ENCODE assay signal across 32 cellular contexts in genomic region chr3:122200681-122201080, GRCh38. TPM values are rescaled to one million over a fixed set of nuclear protein-coding genes. Genes with fewer than 3 reads are reported as not detected.
DNase-seq lines count a peak whose midpoint lies in the region; ATAC-seq and TF ChIP-seq lines count a peak whose summit lies in the region.
"Had no signal": no experiment of that assay in that cellular context is flagged by ENCODE, and none has a peak within 500 bp of the region (broad histone marks: within the 10 kb centered on the region; RNA-seq: fewer than 3 reads in every experiment).

No MANE protein-coding gene starts in this region.

- peak overlapping the region; percentile 58 for H3K4me2 ChIP-seq in parathyroid adenoma (ENCODE audit: low read length)

- no peak for TF ChIP-seq CTCF in parathyroid adenoma (IDR thresholded peaks at IDR 0.05)
- TF ChIP-seq CTCF in chondrocyte (IDR thresholded peaks at IDR 0.05) = no peak

- no peak overlapping the region for H3K4me3 Mint-ChIP-seq in chondrocyte (ENCODE audit: unreplicated experiment)
- H3K4me3 Mint-ChIP-seq: activated T-cell treated with anti-CD3 and anti-CD28 coated beads, Interleukin-2, amount 50 U/mL, for 72 hours; CD14-positive monocyte; HFFc6; immature natural killer cell; natural killer cell treated with Interleukin-12 subunit alpha and Interleukin-12 subunit beta and Interleukin-15 and Interleukin-18, amount 100 ng/mL, for 72 hours; stimulated activated effector memory CD8-positive, alpha-beta T cell treated with anti-CD3 and anti-CD28 coated beads, Interleukin-12 subunit alpha, Interleukin-12 subunit beta, amount 100 ng/mL, for 72 hours; type B pancreatic cell had no signal

- DNase-seq in NCI-H2107 treated with DMSO at 0.1 percent for 48 hours (lab: John Stamatoyannopoulos, UW; ENCODE audit: unreplicated experiment) = peak; percentile 47
- DNase-seq in NCI-H2107 (lab: John Stamatoyannopoulos, UW) = no peak
- DNase-seq in NCI-H187 (lab: John Stamatoyannopoulos, UW) = peak; percentile 69 to 79
- peak; percentile 28 for DNase-seq in RPMI8226
- DNase-seq in superior temporal gyrus (ENCODE audit: extremely low spot score) = no peak
- no peak for DNase-seq in chondrocyte (ENCODE audit: low spot score)
- DNase-seq: 8988T; activated CD4-positive, alpha-beta T cell treated with anti-CD3 and anti-CD28 coated beads, Interleukin-2, amount 50 U/mL, for 4 hours; activated T-cell treated with anti-CD3 and anti-CD28 coated beads, Interleukin-2, amount 50 U/mL, for 72 hours; colonic mucosa; effector CD8-positive, alpha-beta T cell; HFFc6; immature natural killer cell; left colon; mammary epithelial cell; mucosa of descending colon; NCI-H1048; NCI-H2081 treated with DMSO at 0.1 percent for 48 hours; NCI-H524 treated with DMSO at 0.1 percent for 48 hours; Peyer's patch; SIG-M5 had no signal

- H3K36me3 Mint-ChIP-seq in chondrocyte (ENCODE audit: low read depth) = no peaks in the 10 kb centered on the region
- H3K36me3 Mint-ChIP-seq: CD14-positive monocyte; immature natural killer cell; natural killer cell treated with Interleukin-12 subunit alpha and Interleukin-12 subunit beta and Interleukin-15 and Interleukin-18, amount 100 ng/mL, for 72 hours; stimulated activated effector memory CD8-positive, alpha-beta T cell treated with anti-CD3 and anti-CD28 coated beads, Interleukin-12 subunit alpha, Interleukin-12 subunit beta, amount 100 ng/mL, for 72 hours; type B pancreatic cell had no signal

- no peaks in the 10 kb centered on the region for H3K9me3 ChIP-seq in parathyroid adenoma (ENCODE audit: control insufficient read depth, low read length)
- H3K9me3 ChIP-seq: ascending aorta, colonic mucosa, mucosa of descending colon, Peyer's patch had no signal

- H3K4me1 ChIP-seq in parathyroid adenoma = peaks cover 17% of the 10 kb centered on the region
- H3K4me1 ChIP-seq: ascending aorta, colonic mucosa, Peyer's patch had no signal

- peaks cover 47% of the 10 kb centered on the region for H3K79me2 ChIP-seq in parathyroid adenoma

- peaks cover 3% of the 10 kb centered on the region for H3K9me3 Mint-ChIP-seq in chondrocyte (ENCODE audit: low read depth)
- H3K9me3 Mint-ChIP-seq: activated T-cell treated with anti-CD3 and anti-CD28 coated beads, Interleukin-2, amount 50 U/mL, for 72 hours; HFFc6; immature natural killer cell; natural killer cell treated with Interleukin-12 subunit alpha and Interleukin-12 subunit beta and Interleukin-15 and Interleukin-18, amount 100 ng/mL, for 72 hours; stimulated activated effector memory CD8-positive, alpha-beta T cell treated with anti-CD3 and anti-CD28 coated beads, Interleukin-12 subunit alpha, Interleukin-12 subunit beta, amount 100 ng/mL, for 72 hours; type B pancreatic cell had no signal

- H3K27ac Mint-ChIP-seq in chondrocyte (ENCODE audit: unreplicated experiment) = no peak overlapping the region
- H3K27ac Mint-ChIP-seq: activated T-cell treated with anti-CD3 and anti-CD28 coated beads, Interleukin-2, amount 50 U/mL, for 72 hours; HFFc6; immature natural killer cell; natural killer cell treated with Interleukin-12 subunit alpha and Interleukin-12 subunit beta and Interleukin-15 and Interleukin-18, amount 100 ng/mL, for 72 hours; stimulated activated effector memory CD8-positive, alpha-beta T cell treated with anti-CD3 and anti-CD28 coated beads, Interleukin-12 subunit alpha, Interleukin-12 subunit beta, amount 100 ng/mL, for 72 hours; type B pancreatic cell had no signal

- peaks cover 7% of the 10 kb centered on the region for H3K36me3 ChIP-seq in parathyroid adenoma (ENCODE audit: control insufficient read depth, insufficient read depth, low read length)
- H3K36me3 ChIP-seq: ascending aorta, cardiac muscle cell, colonic mucosa, Peyer's patch had no signal

- no peak overlapping the region for H3K4me3 ChIP-seq in parathyroid adenoma (ENCODE audit: low read depth, low read length)
- H3K4me3 ChIP-seq: ascending aorta, cardiac muscle cell, colonic mucosa, mucosa of descending colon, Peyer's patch had no signal

- H2AFZ ChIP-seq in parathyroid adenoma = no peak overlapping the region

- no peak overlapping the region for H3K9ac ChIP-seq in parathyroid adenoma

- H3K27me3 ChIP-seq in parathyroid adenoma (ENCODE audit: control insufficient read depth, insufficient read depth, low read length) = no peaks in the 10 kb centered on the region
- H3K27me3 ChIP-seq: ascending aorta, cardiac muscle cell, colonic mucosa, Peyer's patch had no signal

- H3K27me3 Mint-ChIP-seq in chondrocyte (ENCODE audit: low read depth) = peaks cover 1% of the 10 kb centered on the region
- H3K27me3 Mint-ChIP-seq: type B pancreatic cell had no signal

- peak overlapping the region; percentile 99 for H3K27ac ChIP-seq in parathyroid adenoma
- H3K27ac ChIP-seq: ascending aorta, cardiac muscle cell, colonic mucosa, epithelial cell of prostate, Peyer's patch had no signal

- no peak for ATAC-seq in GM18868 (IDR thresholded peaks at IDR 0.05; ENCODE audit: unreplicated experiment)
- ATAC-seq: activated T-cell treated with anti-CD3 and anti-CD28 coated beads, Interleukin-2, amount 50 U/mL, for 72 hours; left colon; mucosa of descending colon; natural killer cell treated with Interleukin-12 subunit alpha and Interleukin-12 subunit beta and Interleukin-15 and Interleukin-18, amount 100 ng/mL, for 72 hours; stimulated activated effector memory CD8-positive, alpha-beta T cell treated with anti-CD3 and anti-CD28 coated beads, Interleukin-12 subunit alpha, Interleukin-12 subunit beta, amount 100 ng/mL, for 72 hours had no signal

- no peaks in the 10 kb centered on the region for H3K4me1 Mint-ChIP-seq in chondrocyte (ENCODE audit: low read depth)
- H3K4me1 Mint-ChIP-seq: stimulated activated effector memory CD8-positive, alpha-beta T cell treated with anti-CD3 and anti-CD28 coated beads, Interleukin-12 subunit alpha, Interleukin-12 subunit beta, amount 100 ng/mL, for 72 hours had no signal

RNA-seq across cellular contexts. Expression of gene CASR, which starts 17.2 kb away (rescaled TPM):
- total RNA-seq in chondrocyte = not detected in 3 replicates
- total RNA-seq: ascending aorta; HT-29; mammary epithelial cell; natural killer cell treated with Interleukin-12 subunit alpha and Interleukin-12 subunit beta and Interleukin-15 and Interleukin-18, amount 100 ng/mL, for 72 hours; omental fat pad had no signal

Comparison
In these comparisons a context has a peak if more than half of its experiments do, and no peak if none do; other contexts are left out.
1. DNase-seq: peak in NCI-H2107 treated with DMSO at 0.1 percent for 48 hours (single experiment), NCI-H187 (2 of 2) and RPMI8226 (single experiment); none in NCI-H2107 (single experiment), superior temporal gyrus (single experiment) and chondrocyte (single experiment).